ENCODE assay signal across 26 cellular contexts in the genomic region with DNA sequence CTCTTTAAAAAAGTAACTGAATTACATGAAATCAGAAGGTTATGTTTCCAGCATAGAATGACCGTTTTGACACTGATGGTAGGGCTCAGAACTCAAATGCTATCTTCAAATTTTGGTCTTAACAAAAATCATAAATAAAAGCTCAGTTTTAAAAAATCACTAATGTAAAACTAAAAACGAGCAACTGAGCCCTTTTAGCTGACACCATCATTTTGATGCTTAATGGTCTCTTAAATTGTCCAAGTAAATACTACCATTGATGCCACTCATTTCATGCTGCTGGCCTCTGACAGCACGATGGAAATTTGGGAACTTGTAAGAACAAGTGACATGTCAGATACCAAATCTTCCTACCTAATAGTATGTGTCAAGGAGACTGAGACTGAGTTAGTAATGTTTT.
A peak's percentile ranks its signal among the peaks of the same experiment; 100 is the strongest.
DNase-seq lines count a peak whose midpoint lies in the region; ATAC-seq, FAIRE-seq and TF ChIP-seq lines count a peak whose summit lies in the region.
"Had no signal": no experiment of that assay in that cellular context is flagged by ENCODE, and none has a peak within 500 bp of the region (broad histone marks: within the 10 kb centered on the region; RNA-seq: fewer than 3 reads in every experiment).

No MANE protein-coding gene starts in this region.

- 17% methylated on average over 3 of the region's 3 CpGs for WGBS in HepG2 (ENCODE audit: low lambda C conversion rate)
- WGBS in right lobe of liver (ENCODE audit: insufficient coverage, low coverage, low lambda C conversion rate, missing lambda C conversion rate) = 87% methylated on average over 3 of the region's 3 CpGs

- TF ChIP-seq CTCF in HepG2 (CRISPR knock-in tag; IDR thresholded peaks at IDR 0.05) (no peak), right lobe of liver (IDR thresholded peaks at IDR 0.05) (no peak)

- in situ Hi-C loops in HepG2 (cut with HindIII; ENCODE audit: extremely low pct_ligation_motif_present, low pct_unique_long_range_greater_than_20kb) = no loop called here

- no TSS peak for BruUV-seq in HepG2 (replicated peaks; lab: Mats Ljungman, UMichigan)

- POLR2A ChIA-PET in HepG2 (lab: Yijun Ruan, JAX) = no interaction called here
- POLR2A ChIA-PET in CD4-positive, alpha-beta memory T cell (lab: Charles Lee; ENCODE audit: partially characterized antibody) = no interaction called here

- peaks cover 0 to 2% (median 0%) of the 10 kb centered on the region in 8 donors for H3K9me3 Mint-ChIP-seq in CD4-positive, alpha-beta memory T cell
- H3K9me3 Mint-ChIP-seq: CD8-positive, alpha-beta T cell had no signal

- H3K4me1 Mint-ChIP-seq in CD4-positive, alpha-beta memory T cell = no peaks in the 10 kb centered on the region
- H3K4me1 Mint-ChIP-seq: CD14-positive monocyte; CD4-positive, CD25-positive, alpha-beta regulatory T cell had no signal

- no peak overlapping the region for H3K27ac ChIP-seq in HepG2 (ENCODE audit: extremely low read length, insufficient read depth, low read length)
- no peak overlapping the region for H3K27ac ChIP-seq in right lobe of liver
- no peak overlapping the region for H3K27ac ChIP-seq in CD4-positive, alpha-beta memory T cell (ENCODE audit: low read depth, low read length)
- H3K27ac ChIP-seq: BLaER1 had no signal

- no peaks in the 10 kb centered on the region for H3K79me2 ChIP-seq in HepG2 (ENCODE audit: insufficient read depth, low read length)

- TF ChIP-seq RAD21 in HepG2 (CRISPR knock-in tag; IDR thresholded peaks at IDR 0.05) = no peak

- H3K9me3 ChIP-seq in HepG2 (ENCODE audit: low read length) (no peaks in the 10 kb centered on the region), right lobe of liver (no peaks in the 10 kb centered on the region)
- no peaks in the 10 kb centered on the region for H3K9me3 ChIP-seq in CD4-positive, alpha-beta memory T cell (ENCODE audit: control insufficient read depth in 1 of 2, low read length in 2 of 2)
- H3K9me3 ChIP-seq: BE2C, BLaER1, Caco-2 had no signal

- no peaks in the 10 kb centered on the region for H4K20me1 ChIP-seq in HepG2 (ENCODE audit: insufficient read depth, low read length)
- H4K20me1 ChIP-seq: BLaER1 had no signal

- H3K4me1 ChIP-seq in HepG2 (ENCODE audit: insufficient read depth, low read length) = no peaks in the 10 kb centered on the region
- no peaks in the 10 kb centered on the region for H3K4me1 ChIP-seq in right lobe of liver
- no peaks in the 10 kb centered on the region for H3K4me1 ChIP-seq in CD4-positive, alpha-beta memory T cell (ENCODE audit: insufficient read depth, low read length)
- H3K4me1 ChIP-seq: BE2C, BLaER1, Caco-2 had no signal

- no peak for TF ChIP-seq POLR2A in HepG2 (IDR thresholded peaks at IDR 0.05; ENCODE audit: insufficient read depth in 1 of 2, low read depth in 2 of 2, low read length in 2 of 2)
- no peak for TF ChIP-seq POLR2A in right lobe of liver (IDR thresholded peaks at IDR 0.05)

- H3K4me3 Mint-ChIP-seq in CD4-positive, alpha-beta memory T cell = no peak overlapping the region
- H3K4me3 Mint-ChIP-seq: CD14-positive monocyte; CD4-positive, CD25-positive, alpha-beta regulatory T cell; CD8-positive, alpha-beta T cell had no signal

- CTCF ChIA-PET in HepG2 (lab: Yijun Ruan, JAX; ENCODE audit: low intra/inter-chr PET ratio, low total read pairs) = no interaction called here
- CTCF ChIA-PET in CD4-positive, alpha-beta memory T cell (lab: Charles Lee; ENCODE audit: partially characterized antibody) = interaction anchor here (0.6 kb wide), 1 partner anchor 99 kb away, joined by 3 read pairs; no protein-coding TSS in a partner anchor

- H3K36me3 ChIP-seq in HepG2 (replicated peaks in 1 of 2; ENCODE audit: control insufficient read depth in 1 of 2, insufficient read depth in 2 of 2, low read length in 2 of 2) = no peaks in the 10 kb centered on the region
- H3K36me3 ChIP-seq in right lobe of liver = no peaks in the 10 kb centered on the region
- H3K36me3 ChIP-seq in CD4-positive, alpha-beta memory T cell (ENCODE audit: insufficient read depth, low read length) = no peaks in the 10 kb centered on the region
- H3K36me3 ChIP-seq: BE2C, BLaER1 had no signal

- no peak overlapping the region for H3K4me3 ChIP-seq in HepG2 (replicated peaks in 1 of 3; ENCODE audit: insufficient read depth in 1 of 3, low read depth in 2 of 3, low read length in 3 of 3)
- no peak overlapping the region for H3K4me3 ChIP-seq in right lobe of liver
- H3K4me3 ChIP-seq in CD4-positive, alpha-beta memory T cell (ENCODE audit: low read length in 2 of 2) = no peak overlapping the region
- H3K4me3 ChIP-seq: BLaER1, GM12878 had no signal

- H3K27ac Mint-ChIP-seq in CD4-positive, alpha-beta memory T cell = no peak overlapping the region
- H3K27ac Mint-ChIP-seq: CD14-positive monocyte; CD4-positive, CD25-positive, alpha-beta regulatory T cell; CD8-positive, alpha-beta T cell had no signal

- H3K27me3 ChIP-seq in HepG2 (ENCODE audit: control insufficient read depth in 1 of 2, insufficient read depth in 2 of 2, low read length in 2 of 2) (no peaks in the 10 kb centered on the region), right lobe of liver (no peaks in the 10 kb centered on the region)
- no peaks in the 10 kb centered on the region for H3K27me3 ChIP-seq in CD4-positive, alpha-beta memory T cell (ENCODE audit: insufficient read depth, low read length)
- H3K27me3 ChIP-seq: BE2C, BLaER1 had no signal

- H2AFZ ChIP-seq in HepG2 (ENCODE audit: low read length) = no peak overlapping the region

- ATAC-seq in HepG2 = no peak
- no peak for ATAC-seq in right lobe of liver
- ATAC-seq: CD8-positive, alpha-beta T cell; GM12878 had no signal

- H3K36me3 Mint-ChIP-seq in CD4-positive, alpha-beta memory T cell = no peaks in the 10 kb centered on the region
- H3K36me3 Mint-ChIP-seq: CD14-positive monocyte; CD4-positive, CD25-positive, alpha-beta regulatory T cell; CD8-positive, alpha-beta T cell had no signal

- no peak overlapping the region for H3K4me2 ChIP-seq in HepG2 (ENCODE audit: low read depth, low read length)
- H3K4me2 ChIP-seq: BLaER1 had no signal

- no peak overlapping the region for H3K9ac ChIP-seq in HepG2 (ENCODE audit: insufficient read depth, low read depth, low read length)
- H3K9ac ChIP-seq: BLaER1 had no signal

- no peak for TF ChIP-seq EP300 in HepG2 (IDR thresholded peaks at IDR 0.05; ENCODE audit: low read depth in 2 of 2, low read length in 2 of 2)
- no peak for TF ChIP-seq EP300 in HepG2 (CRISPR knock-in tag; IDR thresholded peaks at IDR 0.05; ENCODE audit: borderline replicate concordance)

- DNase-seq in HepG2 (ENCODE audit: low spot score) (no peak), right lobe of liver (no peak), retina (no peak)
- no peak for DNase-seq in CD4-positive, alpha-beta memory T cell
- DNase-seq: 8988T; ACHN; BE2C; C1 segment of cervical spinal cord; Caco-2; Calu3; CD4-positive, CD25-positive, alpha-beta regulatory T cell; CD8-positive, alpha-beta T cell; DMS 273 treated with DMSO at 0.1 percent for 48 hours; DMS153; DMS53; DMS79; DND-41; EL; GDM1 had no signal

- intact Hi-C loops in HepG2 (cut with micrococcal nuclease; ENCODE audit: unreplicated experiment) (no loop called here), right lobe of liver (cut with DNase I) (no loop called here)
- intact Hi-C loops in CD4-positive, alpha-beta memory T cell (cut with micrococcal nuclease) = no loop called here

- FAIRE-seq in HepG2 (lab: Jason Lieb, UNC) = no peak
- peak; percentile 33 for FAIRE-seq in islet of Langerhans (lab: Jason Lieb, UNC)
- FAIRE-seq: A204.1, GM12878, GM12892, GM18507 had no signal

- H3K27me3 Mint-ChIP-seq in CD4-positive, alpha-beta memory T cell = peaks cover 0 to 4% of the 10 kb centered on the region in 2 donors
- H3K27me3 Mint-ChIP-seq: CD4-positive, CD25-positive, alpha-beta regulatory T cell had no signal

TF ChIP-seq in HepG2, 621 proteins besides CTCF, POLR2A, EP300 and RAD21:
- TF ChIP-seq MAFF (IDR thresholded peaks at IDR 0.05; ENCODE audit: low read depth, low read length) = peak; percentile 75
- TF ChIP-seq GPN1 (CRISPR knock-in tag; IDR thresholded peaks at IDR 0.05; ENCODE audit: borderline replicate concordance) = no peak
- TF ChIP-seq MAFK (conservative IDR thresholded peaks at IDR 0.05 in 1 of 2, IDR thresholded peaks at IDR 0.05 in 1 of 2; ENCODE audit: low read length in 2 of 2) = peak; percentile 82 to 87
